1 cellular context compared by ENCODE assay signal in genomic region chr2:179022685-179023084, GRCh38.
TF ChIP-seq lines count a peak whose summit lies in the region.

No MANE protein-coding gene starts in this region.

TF ChIP-seq in H1, 55 proteins besides CTCF, POLR2A, EP300 and RAD21 (continued from another document):
- TF ChIP-seq SIN3A (conservative IDR thresholded peaks at IDR 0.05 in 1 of 2, IDR thresholded peaks at IDR 0.05 in 1 of 2; ENCODE audit: low read depth in 1 of 2, low read length in 2 of 2) (no peak), ASH2L (IDR thresholded peaks at IDR 0.05; ENCODE audit: low read length) (no peak), EZH2 (IDR thresholded peaks at IDR 0.05; ENCODE audit: low read depth, low read length, severe bottlenecking) (no peak), BACH1 (IDR thresholded peaks at IDR 0.05; ENCODE audit: low read length) (no peak), TAF7 (optimal IDR thresholded peaks at IDR 0.05; ENCODE audit: borderline replicate concordance, low read depth, low read length) (no peak), CHD7 (IDR thresholded peaks at IDR 0.05; ENCODE audit: insufficient replicate concordance, low read length) (no peak), SP4 (IDR thresholded peaks at IDR 0.05; ENCODE audit: low read length) (no peak), CHD2 (IDR thresholded peaks at IDR 0.05; ENCODE audit: low read length) (no peak)
